Comparison of ENCODE assay signal across 10 cellular contexts in the genomic region with DNA sequence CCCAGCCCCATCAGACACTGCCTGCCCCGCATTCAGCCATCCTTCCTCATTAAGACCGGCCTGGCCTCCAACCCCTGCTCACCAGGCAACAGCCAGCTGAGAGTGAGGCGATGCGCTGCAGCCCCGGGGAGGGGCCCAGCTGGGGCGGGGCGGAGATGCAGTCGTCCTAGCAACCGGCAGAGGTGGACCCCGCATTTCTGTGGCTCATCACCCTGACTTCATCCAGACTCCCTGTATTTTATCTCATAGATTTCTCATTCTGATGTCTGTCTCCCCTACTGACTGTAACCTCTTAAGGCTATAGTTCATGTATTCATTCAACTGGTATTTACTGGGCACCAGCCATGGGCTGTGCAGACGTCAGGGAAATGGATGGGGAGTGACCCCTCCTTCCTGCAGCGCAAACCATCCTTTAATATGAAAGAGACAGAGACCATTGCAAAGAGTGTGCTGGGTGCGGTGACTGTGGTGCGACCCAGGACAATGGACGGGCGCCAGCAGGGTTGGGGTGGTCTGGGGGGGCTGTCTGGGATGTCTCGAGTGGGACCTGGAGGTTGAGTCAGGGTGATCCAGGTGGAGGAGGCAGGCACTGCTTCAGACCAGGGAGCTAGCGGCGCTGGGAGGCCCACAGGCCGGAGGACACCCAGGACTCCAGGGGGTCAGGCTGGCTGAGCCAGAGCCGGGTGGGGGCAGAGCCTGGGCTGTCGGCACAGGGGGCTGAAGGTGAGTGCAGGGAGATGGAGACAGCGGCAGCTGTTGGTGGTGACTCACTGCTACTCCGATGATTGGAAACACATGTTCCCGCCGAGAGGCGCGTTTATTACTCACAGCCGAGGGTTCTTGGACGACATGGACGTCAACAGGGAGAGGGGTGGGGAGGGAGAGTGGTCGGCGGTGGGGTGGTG. TPM values are rescaled to one million over a fixed set of nuclear protein-coding genes. Genes with fewer than 3 reads are reported as not detected.
DNase-seq lines count a peak whose midpoint lies in the region; ATAC-seq and TF ChIP-seq lines count a peak whose summit lies in the region.
"Had no signal": no experiment of that assay in that cellular context is flagged by ENCODE, and none has a peak within 500 bp of the region (broad histone marks: within the 10 kb centered on the region; RNA-seq: fewer than 3 reads in every experiment).

No MANE protein-coding gene starts in this region.

- H3K36me3 Mint-ChIP-seq in HFFc6 (ENCODE audit: low read depth), result no peaks in the 10 kb centered on the region
- H3K36me3 Mint-ChIP-seq: naive thymus-derived CD8-positive, alpha-beta T cell had no signal

- ATAC-seq in GM19023 (IDR thresholded peaks at IDR 0.05; ENCODE audit: unreplicated experiment) (no peak), GM18502 (IDR thresholded peaks at IDR 0.05; ENCODE audit: poor library complexity, unreplicated experiment) (no peak)
- ATAC-seq: naive thymus-derived CD8-positive, alpha-beta T cell had no signal

- no peak overlapping the region for H3K27ac ChIP-seq in testis
- H3K27ac ChIP-seq in WERI-Rb-1, result no peak overlapping the region

- intact Hi-C loops in testis (cut with DNase I; ENCODE audit: low total_unique reads), result no loop called here

- peaks cover 29% of the 10 kb centered on the region for H3K4me1 ChIP-seq in testis

- H3K4me1 Mint-ChIP-seq in HFFc6 (ENCODE audit: low read depth), result peaks cover 50% of the 10 kb centered on the region

- H3K36me3 ChIP-seq in testis (ENCODE audit: low read depth, missing control alignments) (no peaks in the 10 kb centered on the region), WERI-Rb-1 (no peaks in the 10 kb centered on the region)

- TF ChIP-seq POLR2A in testis (IDR thresholded peaks at IDR 0.05), result no peak

- peak overlapping the region; percentile 84 for H3K4me3 Mint-ChIP-seq in HFFc6
- H3K4me3 Mint-ChIP-seq: naive thymus-derived CD8-positive, alpha-beta T cell had no signal

- 69 to 70% methylated on average over 18 to 33 of the region's 33 CpGs for WGBS in testis, 2 donors

- H3K27me3 Mint-ChIP-seq in HFFc6 (ENCODE audit: insufficient read depth), result peaks cover 3% of the 10 kb centered on the region

- H3K9me3 ChIP-seq in testis (no peaks in the 10 kb centered on the region), WERI-Rb-1 (ENCODE audit: severe bottlenecking) (no peaks in the 10 kb centered on the region)

- DNase-seq in HFFc6 (peak; percentile 98), amniotic stem cell (lab: John Stamatoyannopoulos, UW) (peak; percentile 90), islet precursor cell (peak; percentile 91), testis (peak; percentile 73), SIG-M5 treated with dmso at 0.1 percent for 504 hours (lab: John Stamatoyannopoulos, UW; ENCODE audit: unreplicated experiment) (no peak), WERI-Rb-1 (no peak)
- DNase-seq: activated naive CD4-positive, alpha-beta T cell; naive thymus-derived CD8-positive, alpha-beta T cell had no signal

- H3K4me3 ChIP-seq in testis, result no peak overlapping the region
- H3K4me3 ChIP-seq in WERI-Rb-1 (ENCODE audit: low read depth, low read length), result no peak overlapping the region

- peak overlapping the region; percentile 99 for H3K27ac Mint-ChIP-seq in HFFc6

- H3K27me3 ChIP-seq in testis (no peaks in the 10 kb centered on the region), WERI-Rb-1 (ENCODE audit: insufficient read depth, low read depth, severe bottlenecking) (no peaks in the 10 kb centered on the region)

- H3K9me3 Mint-ChIP-seq in HFFc6, result no peaks in the 10 kb centered on the region
- H3K9me3 Mint-ChIP-seq: naive thymus-derived CD8-positive, alpha-beta T cell had no signal

- TF ChIP-seq CTCF in HFFc6 (IDR thresholded peaks at IDR 0.05), result no peak
- no peak for TF ChIP-seq CTCF in testis (IDR thresholded peaks at IDR 0.05)
- no peak for TF ChIP-seq CTCF in WERI-Rb-1 (IDR thresholded peaks at IDR 0.05; ENCODE audit: low read depth, low read length)

RNA-seq across cellular contexts. Expression of a gene that starts 10.5 kb away (rescaled TPM):
- 100 to 1,000 TPM; 547 to 705 (median 601) TPM for total RNA-seq in HFFc6 (2021; fragmentation: NEBNext Ultra II Directional; extraction: Animal tissue kit (Norgen Biotek cat#: 25700))
- total RNA-seq in testis, result 100 to 1,000 TPM; 262 to 482 TPM
- polyA plus RNA-seq in testis (ENCODE audit: insufficient read depth, low read depth, low replicate concordance), result 465 TPM

RNA-seq across cellular contexts. Expression of a gene that starts 32.7 kb away (rescaled TPM):
- 1 to 10 TPM in 4 of 6 experiments, under 1 TPM in 2; 0.85 to 2.7 (median 1.6) TPM for total RNA-seq in HFFc6 (2021; fragmentation: NEBNext Ultra II Directional; extraction: Animal tissue kit (Norgen Biotek cat#: 25700))
- 10 to 100 TPM; 32.3 to 77.1 TPM for total RNA-seq in testis
- 100 TPM for polyA plus RNA-seq in testis (ENCODE audit: insufficient read depth, low read depth, low replicate concordance)
- polyA plus RNA-seq: naive thymus-derived CD8-positive, alpha-beta T cell had no signal

RNA-seq across cellular contexts. Expression of a gene that starts 44.1 kb away (rescaled TPM):
- 10 to 100 TPM; 31.1 to 46.4 (median 43.4) TPM for total RNA-seq in HFFc6 (2021; fragmentation: NEBNext Ultra II Directional; extraction: Animal tissue kit (Norgen Biotek cat#: 25700))
- 100 to 1,000 TPM; 498 to 845 TPM for total RNA-seq in testis
- 328 TPM for polyA plus RNA-seq in testis (ENCODE audit: insufficient read depth, low read depth, low replicate concordance)

Comparison
In these comparisons a context has a peak if more than half of its experiments do, and no peak if none do; other contexts are left out.
1. DNase-seq: peak in HFFc6 (single experiment), amniotic stem cell (single experiment), islet precursor cell (single experiment) and testis (single experiment); none in SIG-M5 treated with dmso at 0.1 percent for 504 hours (single experiment) and WERI-Rb-1 (single experiment).
2. RNA of a gene that starts 32.7 kb away (total RNA-seq): 32.3 to 77.1 TPM in testis; 0.85 to 2.7 TPM in HFFc6; every median in the first group is over 4 times any median in the second.
3. RNA of a gene that starts 44.1 kb away (total RNA-seq): 498 to 845 TPM in testis; 31.1 to 46.4 TPM in HFFc6; every median in the first group is over 10 times any median in the second.